In the genomic region with DNA sequence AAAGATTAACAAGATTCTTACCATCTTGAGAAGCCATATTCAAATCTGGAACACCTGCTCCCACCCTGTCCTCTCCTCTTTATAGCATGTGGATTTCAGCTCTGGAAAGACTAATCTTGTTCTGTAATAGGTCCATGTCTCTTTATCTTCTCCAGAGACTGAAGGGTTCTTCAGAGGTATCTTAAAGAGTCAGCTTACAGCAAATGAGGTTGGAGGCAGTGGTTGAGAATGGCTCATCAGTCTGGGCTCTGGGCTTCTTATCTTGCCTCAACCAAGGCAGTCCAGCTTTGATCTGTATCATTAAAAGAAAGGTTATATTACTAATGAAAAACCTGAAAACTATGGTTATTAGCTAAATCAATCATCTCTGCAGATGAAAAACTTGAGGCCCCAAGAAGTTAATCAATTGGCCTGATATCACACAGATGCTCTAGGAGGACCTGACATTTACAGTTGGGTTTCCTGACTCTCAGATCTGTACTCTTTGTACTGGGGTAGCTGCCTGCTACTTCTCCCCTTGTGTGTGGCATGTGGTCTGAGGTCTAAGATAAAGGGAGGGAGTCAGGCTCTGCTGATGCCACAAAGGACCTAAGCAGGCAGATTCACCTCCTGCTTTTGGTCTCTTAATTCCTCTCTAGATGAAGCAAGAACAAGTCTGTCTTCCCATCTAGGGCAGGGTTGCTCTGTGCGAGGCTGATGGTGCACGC, we compare ENCODE assay signal across 1 cellular context.
TF ChIP-seq lines count a peak whose summit lies in the region.

No MANE protein-coding gene starts in this region.

TF ChIP-seq in HepG2, 621 proteins besides CTCF, POLR2A, EP300 and RAD21:
- TF ChIP-seq, protein P1, sequence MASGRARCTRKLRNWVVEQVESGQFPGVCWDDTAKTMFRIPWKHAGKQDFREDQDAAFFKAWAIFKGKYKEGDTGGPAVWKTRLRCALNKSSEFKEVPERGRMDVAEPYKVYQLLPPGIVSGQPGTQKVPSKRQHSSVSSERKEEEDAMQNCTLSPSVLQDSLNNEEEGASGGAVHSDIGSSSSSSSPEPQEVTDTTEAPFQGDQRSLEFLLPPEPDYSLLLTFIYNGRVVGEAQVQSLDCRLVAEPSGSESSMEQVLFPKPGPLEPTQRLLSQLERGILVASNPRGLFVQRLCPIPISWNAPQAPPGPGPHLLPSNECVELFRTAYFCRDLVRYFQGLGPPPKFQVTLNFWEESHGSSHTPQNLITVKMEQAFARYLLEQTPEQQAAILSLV (CRISPR knock-in tag; IDR thresholded peaks at IDR 0.05; ENCODE audit: borderline replicate concordance) = no peak
- TF ChIP-seq ZNF343 (CRISPR knock-in tag; IDR thresholded peaks at IDR 0.05) (no peak), SRSF4 (IDR thresholded peaks at IDR 0.05; ENCODE audit: low read depth, low read length, poor library complexity, severe bottlenecking) (no peak), ARID2 (CRISPR knock-in tag; IDR thresholded peaks at IDR 0.05; ENCODE audit: borderline replicate concordance) (no peak), STAG1 (CRISPR knock-in tag; IDR thresholded peaks at IDR 0.05) (no peak), ZNF350 (CRISPR knock-in tag; IDR thresholded peaks at IDR 0.05; ENCODE audit: borderline replicate concordance, low read depth) (no peak), HOXA9 (CRISPR knock-in tag; IDR thresholded peaks at IDR 0.05; ENCODE audit: borderline replicate concordance) (no peak), ZNF777 (CRISPR knock-in tag; IDR thresholded peaks at IDR 0.05) (no peak), TBX3 (IDR thresholded peaks at IDR 0.05; ENCODE audit: borderline replicate concordance) (no peak), BORCS8-MEF2B (CRISPR knock-in tag; IDR thresholded peaks at IDR 0.05) (no peak), NPAS2 (CRISPR knock-in tag; IDR thresholded peaks at IDR 0.05; ENCODE audit: borderline replicate concordance) (no peak), MEIS2 (CRISPR knock-in tag; IDR thresholded peaks at IDR 0.05) (no peak), RARA (CRISPR knock-in tag; IDR thresholded peaks at IDR 0.05) (no peak), SOX13 (IDR thresholded peaks at IDR 0.05) (no peak), SOX13 (CRISPR knock-in tag; conservative IDR thresholded peaks at IDR 0.05 in 1 of 2, IDR thresholded peaks at IDR 0.05 in 1 of 2) (no peak)
- TF ChIP-seq, protein P2, sequence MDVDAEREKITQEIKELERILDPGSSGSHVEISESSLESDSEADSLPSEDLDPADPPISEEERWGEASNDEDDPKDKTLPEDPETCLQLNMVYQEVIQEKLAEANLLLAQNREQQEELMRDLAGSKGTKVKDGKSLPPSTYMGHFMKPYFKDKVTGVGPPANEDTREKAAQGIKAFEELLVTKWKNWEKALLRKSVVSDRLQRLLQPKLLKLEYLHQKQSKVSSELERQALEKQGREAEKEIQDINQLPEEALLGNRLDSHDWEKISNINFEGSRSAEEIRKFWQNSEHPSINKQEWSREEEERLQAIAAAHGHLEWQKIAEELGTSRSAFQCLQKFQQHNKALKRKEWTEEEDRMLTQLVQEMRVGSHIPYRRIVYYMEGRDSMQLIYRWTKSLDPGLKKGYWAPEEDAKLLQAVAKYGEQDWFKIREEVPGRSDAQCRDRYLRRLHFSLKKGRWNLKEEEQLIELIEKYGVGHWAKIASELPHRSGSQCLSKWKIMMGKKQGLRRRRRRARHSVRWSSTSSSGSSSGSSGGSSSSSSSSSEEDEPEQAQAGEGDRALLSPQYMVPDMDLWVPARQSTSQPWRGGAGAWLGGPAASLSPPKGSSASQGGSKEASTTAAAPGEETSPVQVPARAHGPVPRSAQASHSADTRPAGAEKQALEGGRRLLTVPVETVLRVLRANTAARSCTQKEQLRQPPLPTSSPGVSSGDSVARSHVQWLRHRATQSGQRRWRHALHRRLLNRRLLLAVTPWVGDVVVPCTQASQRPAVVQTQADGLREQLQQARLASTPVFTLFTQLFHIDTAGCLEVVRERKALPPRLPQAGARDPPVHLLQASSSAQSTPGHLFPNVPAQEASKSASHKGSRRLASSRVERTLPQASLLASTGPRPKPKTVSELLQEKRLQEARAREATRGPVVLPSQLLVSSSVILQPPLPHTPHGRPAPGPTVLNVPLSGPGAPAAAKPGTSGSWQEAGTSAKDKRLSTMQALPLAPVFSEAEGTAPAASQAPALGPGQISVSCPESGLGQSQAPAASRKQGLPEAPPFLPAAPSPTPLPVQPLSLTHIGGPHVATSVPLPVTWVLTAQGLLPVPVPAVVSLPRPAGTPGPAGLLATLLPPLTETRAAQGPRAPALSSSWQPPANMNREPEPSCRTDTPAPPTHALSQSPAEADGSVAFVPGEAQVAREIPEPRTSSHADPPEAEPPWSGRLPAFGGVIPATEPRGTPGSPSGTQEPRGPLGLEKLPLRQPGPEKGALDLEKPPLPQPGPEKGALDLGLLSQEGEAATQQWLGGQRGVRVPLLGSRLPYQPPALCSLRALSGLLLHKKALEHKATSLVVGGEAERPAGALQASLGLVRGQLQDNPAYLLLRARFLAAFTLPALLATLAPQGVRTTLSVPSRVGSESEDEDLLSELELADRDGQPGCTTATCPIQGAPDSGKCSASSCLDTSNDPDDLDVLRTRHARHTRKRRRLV (CRISPR knock-in tag; IDR thresholded peaks at IDR 0.05) = no peak
- TF ChIP-seq, protein P3, sequence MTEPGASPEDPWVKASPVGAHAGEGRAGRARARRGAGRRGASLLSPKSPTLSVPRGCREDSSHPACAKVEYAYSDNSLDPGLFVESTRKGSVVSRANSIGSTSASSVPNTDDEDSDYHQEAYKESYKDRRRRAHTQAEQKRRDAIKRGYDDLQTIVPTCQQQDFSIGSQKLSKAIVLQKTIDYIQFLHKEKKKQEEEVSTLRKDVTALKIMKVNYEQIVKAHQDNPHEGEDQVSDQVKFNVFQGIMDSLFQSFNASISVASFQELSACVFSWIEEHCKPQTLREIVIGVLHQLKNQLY (CRISPR knock-in tag; IDR thresholded peaks at IDR 0.05) = no peak
